ENCODE assay signal across 20 cellular contexts in genomic region chr12:117489671-117490070, GRCh38.
"Had no signal": no experiment of that assay in that cellular context is flagged by ENCODE, and none has a peak within 500 bp of the region (broad histone marks: within the 10 kb centered on the region; RNA-seq: fewer than 3 reads in every experiment).

No MANE protein-coding gene starts in this region.

- H3K27me3 ChIP-seq: heart left ventricle, neural progenitor cell, sigmoid colon, upper lobe of left lung had no signal

- DNase-seq: activated CD4-positive, alpha-beta memory T cell treated with anti-CD3 and anti-CD28 coated beads, Interleukin-2, amount 10 ng/mL, durations not matched to agents 7 days and 5 days; activated CD4-positive, alpha-beta T cell treated with anti-CD3 and anti-CD28 coated beads, Interleukin-2, amount 10 ng/mL, durations not matched to agents 24 days and 14 days; activated naive CD4-positive, alpha-beta T cell; activated naive CD8-positive, alpha-beta T cell treated with anti-CD3 and anti-CD28 coated beads for 36 hours; cerebellar nuclear complex; heart left ventricle; left cardiac atrium; mucosa of descending colon; naive B cell; retina; sigmoid colon; stimulated activated CD4-positive, alpha-beta T cell treated with anti-CD3 and anti-CD28 coated beads, Interleukin-2, amount 100 ng/mL, for 48 hours; stimulated activated CD8-positive, alpha-beta memory T cell treated with anti-CD3 and anti-CD28 coated beads, Interleukin-4, amount 100 ng/mL, for 48 hours; stimulated activated naive B cell treated with anti-CD40 and anti-IgM and Interleukin-4, amounts not matched to agents 10 μg/mL and 1 μg/mL and 100 μg/mL, for 72 hours; upper lobe of left lung had no signal

- H3K4me3 ChIP-seq: coronary artery, esophagus muscularis mucosa, heart left ventricle, mucosa of descending colon, neural progenitor cell, sigmoid colon, upper lobe of left lung had no signal

- H3K27ac ChIP-seq: coronary artery, esophagus muscularis mucosa, heart left ventricle, neural progenitor cell, sigmoid colon, upper lobe of left lung, VCaP had no signal

- ATAC-seq: activated CD4-positive, CD25-positive, alpha-beta regulatory T cell treated with anti-CD3 and anti-CD28 coated beads, Interleukin-2, amount 50 U/mL, for 24 hours; heart left ventricle; left cardiac atrium; mucosa of descending colon; stimulated activated naive B cell treated with anti-CD40 and anti-IgM and Interleukin-4, amounts not matched to agents 10 μg/mL and 1 μg/mL and 100 μg/mL, for 72 hours had no signal

- H3K36me3 ChIP-seq: esophagus muscularis mucosa, heart left ventricle, neural progenitor cell, sigmoid colon, upper lobe of left lung had no signal

- H3K9me3 ChIP-seq: esophagus muscularis mucosa, heart left ventricle, mucosa of descending colon, sigmoid colon, upper lobe of left lung had no signal

- H3K4me1 ChIP-seq: esophagus muscularis mucosa, sigmoid colon, upper lobe of left lung had no signal
